In genomic region chr7:120043250-120043649, GRCh38 we compare ENCODE assay signal across 27 cellular contexts.
DNase-seq lines count a peak whose midpoint lies in the region; ATAC-seq, FAIRE-seq and TF ChIP-seq lines count a peak whose summit lies in the region.
"Had no signal": no experiment of that assay in that cellular context is flagged by ENCODE, and none has a peak within 500 bp of the region (broad histone marks: within the 10 kb centered on the region; RNA-seq: fewer than 3 reads in every experiment).

No MANE protein-coding gene starts in this region.

- WGBS in esophagus muscularis mucosa: 63% methylated on average over 2 of the region's 2 CpGs

- H2AFZ ChIP-seq in astrocyte (ENCODE audit: low read depth, low read length): no peak overlapping the region
- H2AFZ ChIP-seq: PC-9 had no signal

- FAIRE-seq in astrocyte (lab: Jason Lieb, UNC): no peak
- FAIRE-seq: GM12892 had no signal

- TF ChIP-seq CTCF in astrocyte (IDR thresholded peaks at IDR 0.05; ENCODE audit: insufficient read depth, low read depth, low read length): no peak
- TF ChIP-seq CTCF in esophagus muscularis mucosa (IDR thresholded peaks at IDR 0.05): no peak

- H3K4me1 ChIP-seq in astrocyte (ENCODE audit: insufficient read depth, low read length): no peaks in the 10 kb centered on the region
- H3K4me1 ChIP-seq in esophagus muscularis mucosa: no peaks in the 10 kb centered on the region
- H3K4me1 ChIP-seq: BE2C had no signal

- H3K4me2 ChIP-seq in astrocyte (ENCODE audit: low read length): no peak overlapping the region
- H3K4me2 ChIP-seq: PC-9 had no signal

- H3K9ac ChIP-seq in astrocyte (ENCODE audit: low read length): no peak overlapping the region

- H3K4me3 Mint-ChIP-seq in astrocyte (ENCODE audit: unreplicated experiment): no peak overlapping the region
- H3K4me3 Mint-ChIP-seq in activated T-helper 1 cell treated with anti-CD3 and anti-CD28 coated beads, Interleukin-12 subunit alpha, Interleukin-12 subunit beta, Interleukin-2, Interleukin-4 antibody, amounts not matched to agents 30 ng/mL and 10 ng/mL and 1 ng/mL, durations not matched to agents 14 hours and 24 hours and 36 hours: no peak overlapping the region
- H3K4me3 Mint-ChIP-seq: CD14-positive monocyte; CD8-positive, alpha-beta memory T cell had no signal

- H3K4me1 Mint-ChIP-seq in astrocyte (ENCODE audit: low read depth, unreplicated experiment): no peaks in the 10 kb centered on the region
- H3K4me1 Mint-ChIP-seq in activated T-helper 1 cell treated with anti-CD3 and anti-CD28 coated beads, Interleukin-12 subunit alpha, Interleukin-12 subunit beta, Interleukin-2, Interleukin-4 antibody, amounts not matched to agents 30 ng/mL and 10 ng/mL and 1 ng/mL, durations not matched to agents 14 hours and 24 hours and 36 hours (ENCODE audit: low read depth): no peaks in the 10 kb centered on the region
- H3K4me1 Mint-ChIP-seq: CD14-positive monocyte; CD8-positive, alpha-beta memory T cell had no signal

- ATAC-seq in left cardiac atrium: no peak

- H3K9me3 Mint-ChIP-seq in astrocyte (ENCODE audit: unreplicated experiment): peaks cover 4% of the 10 kb centered on the region
- no peaks in the 10 kb centered on the region for H3K9me3 Mint-ChIP-seq in activated T-helper 1 cell treated with anti-CD3 and anti-CD28 coated beads, Interleukin-12 subunit alpha, Interleukin-12 subunit beta, Interleukin-2, Interleukin-4 antibody, amounts not matched to agents 30 ng/mL and 10 ng/mL and 1 ng/mL, durations not matched to agents 14 hours and 24 hours and 36 hours

- H3K27ac ChIP-seq in astrocyte (ENCODE audit: low read depth, low read length) (no peak overlapping the region), esophagus muscularis mucosa (replicated peaks in 1 of 4) (no peak overlapping the region)
- H3K27ac ChIP-seq: PC-9 had no signal

- no peak for TF ChIP-seq POLR2A in esophagus muscularis mucosa (IDR thresholded peaks at IDR 0.05; ENCODE audit: low read depth)

- H3K9me3 ChIP-seq in astrocyte (ENCODE audit: insufficient read depth, low read depth, low read length): no peaks in the 10 kb centered on the region
- H3K9me3 ChIP-seq in esophagus muscularis mucosa: peaks cover 0 to 5% (median 0%) of the 10 kb centered on the region in 4 donors
- H3K9me3 ChIP-seq: BE2C had no signal

- DNase-seq in Daoy (ENCODE audit: low read depth) (peak; percentile 22), astrocyte (ENCODE audit: low read depth) (peak; percentile 44), esophagus muscularis mucosa (ENCODE audit: extremely low spot score) (peak; percentile 47), non-pigmented ciliary epithelial cell (ENCODE audit: low read depth) (peak; percentile 37), left cardiac atrium (no peak), RPMI8226 (no peak), NCI-H1694 (lab: John Stamatoyannopoulos, UW) (no peak)
- no peak for DNase-seq in activated T-helper 1 cell treated with anti-CD3 and anti-CD28 coated beads, Interleukin-12 subunit alpha, Interleukin-12 subunit beta, Interleukin-2, Interleukin-4 antibody, amounts not matched to agents 30 ng/mL and 10 ng/mL and 1 ng/mL, durations not matched to agents 14 hours and 24 hours and 36 hours (ENCODE audit: low spot score)
- DNase-seq: 8988T; ACHN; BE2C; Calu3; CD8-positive, alpha-beta memory T cell; DMS79 treated with DMSO at 0.1 percent for 48 hours; GOT3; HCEC 1CT; Karpas-422; NCI-H1105; NCI-H1436 treated with DMSO at 0.1 percent for 48 hours; NCI-H1930; NCI-H446 treated with DMSO at 0.1 percent for 48 hours; NCI-H526; NCI-H82; PC-9; Right ventricle myocardium superior had no signal

- no peaks in the 10 kb centered on the region for H3K36me3 Mint-ChIP-seq in astrocyte (ENCODE audit: low read depth, unreplicated experiment)
- H3K36me3 Mint-ChIP-seq in activated T-helper 1 cell treated with anti-CD3 and anti-CD28 coated beads, Interleukin-12 subunit alpha, Interleukin-12 subunit beta, Interleukin-2, Interleukin-4 antibody, amounts not matched to agents 30 ng/mL and 10 ng/mL and 1 ng/mL, durations not matched to agents 14 hours and 24 hours and 36 hours (ENCODE audit: low read depth): no peaks in the 10 kb centered on the region
- H3K36me3 Mint-ChIP-seq: CD14-positive monocyte; CD8-positive, alpha-beta memory T cell had no signal

- no peak for TF ChIP-seq EP300 in esophagus muscularis mucosa (IDR thresholded peaks at IDR 0.05)

- no peaks in the 10 kb centered on the region for H3K27me3 ChIP-seq in astrocyte (ENCODE audit: insufficient read depth, low read length)
- H3K27me3 ChIP-seq in esophagus muscularis mucosa: no peaks in the 10 kb centered on the region
- H3K27me3 ChIP-seq: BE2C had no signal

- intact Hi-C loops in esophagus muscularis mucosa (cut with DNase I): no loop called here
- intact Hi-C loops in left cardiac atrium (cut with DNase I): no loop called here
- intact Hi-C loops in activated T-helper 1 cell treated with anti-CD3 and anti-CD28 coated beads, Interleukin-12 subunit alpha, Interleukin-12 subunit beta, Interleukin-2, Interleukin-4 antibody, amounts not matched to agents 30 ng/mL and 10 ng/mL and 1 ng/mL, durations not matched to agents 14 hours and 24 hours and 36 hours (cut with micrococcal nuclease): no loop called here

- H3K36me3 ChIP-seq in astrocyte (ENCODE audit: insufficient read depth, low read length): no peaks in the 10 kb centered on the region
- H3K36me3 ChIP-seq in esophagus muscularis mucosa: no peaks in the 10 kb centered on the region
- H3K36me3 ChIP-seq: BE2C had no signal

- H3K27me3 Mint-ChIP-seq in astrocyte (ENCODE audit: low read depth, unreplicated experiment): no peaks in the 10 kb centered on the region
- H3K27me3 Mint-ChIP-seq in activated T-helper 1 cell treated with anti-CD3 and anti-CD28 coated beads, Interleukin-12 subunit alpha, Interleukin-12 subunit beta, Interleukin-2, Interleukin-4 antibody, amounts not matched to agents 30 ng/mL and 10 ng/mL and 1 ng/mL, durations not matched to agents 14 hours and 24 hours and 36 hours (ENCODE audit: insufficient read depth): no peaks in the 10 kb centered on the region
- H3K27me3 Mint-ChIP-seq: CD8-positive, alpha-beta memory T cell had no signal

- H3K4me3 ChIP-seq in astrocyte (ENCODE audit: insufficient read depth, low read depth, low read length): no peak overlapping the region
- no peak overlapping the region for H3K4me3 ChIP-seq in esophagus muscularis mucosa
- H3K4me3 ChIP-seq: PC-9 had no signal

- no peak overlapping the region for H3K27ac Mint-ChIP-seq in astrocyte (ENCODE audit: unreplicated experiment)
- no peak overlapping the region for H3K27ac Mint-ChIP-seq in activated T-helper 1 cell treated with anti-CD3 and anti-CD28 coated beads, Interleukin-12 subunit alpha, Interleukin-12 subunit beta, Interleukin-2, Interleukin-4 antibody, amounts not matched to agents 30 ng/mL and 10 ng/mL and 1 ng/mL, durations not matched to agents 14 hours and 24 hours and 36 hours
- H3K27ac Mint-ChIP-seq: CD8-positive, alpha-beta memory T cell had no signal

- H3K79me2 ChIP-seq in astrocyte (ENCODE audit: insufficient read depth, low read length): no peaks in the 10 kb centered on the region

- no peaks in the 10 kb centered on the region for H4K20me1 ChIP-seq in astrocyte (ENCODE audit: insufficient read depth, low read length)

Comparison
In these comparisons a context has a peak if more than half of its experiments do, and no peak if none do; other contexts are left out.
1. DNase-seq: peak in Daoy (single experiment), astrocyte (single experiment), esophagus muscularis mucosa (single experiment) and non-pigmented ciliary epithelial cell (single experiment); none in left cardiac atrium (single experiment), RPMI8226 (single experiment), NCI-H1694 (single experiment) and activated T-helper 1 cell treated with anti-CD3 and anti-CD28 coated beads, Interleukin-12 subunit alpha, Interleukin-12 subunit beta, Interleukin-2, Interleukin-4 antibody, amounts not matched to agents 30 ng/mL and 10 ng/mL and 1 ng/mL, durations not matched to agents 14 hours and 24 hours and 36 hours (single experiment).